ENCODE assay signal across 1 cellular context in genomic region chr16:53281280-53281679, GRCh38.
TF ChIP-seq lines count a peak whose summit lies in the region.

No MANE protein-coding gene starts in this region.

TF ChIP-seq in HepG2, 621 proteins besides CTCF, POLR2A, EP300 and RAD21 (continued from another document):
- TF ChIP-seq ZNF142 (CRISPR knock-in tag; IDR thresholded peaks at IDR 0.05), result no peak
- TF ChIP-seq HNRNPL (IDR thresholded peaks at IDR 0.05; ENCODE audit: low read depth, low read length), result no peak
- TF ChIP-seq, protein P1, sequence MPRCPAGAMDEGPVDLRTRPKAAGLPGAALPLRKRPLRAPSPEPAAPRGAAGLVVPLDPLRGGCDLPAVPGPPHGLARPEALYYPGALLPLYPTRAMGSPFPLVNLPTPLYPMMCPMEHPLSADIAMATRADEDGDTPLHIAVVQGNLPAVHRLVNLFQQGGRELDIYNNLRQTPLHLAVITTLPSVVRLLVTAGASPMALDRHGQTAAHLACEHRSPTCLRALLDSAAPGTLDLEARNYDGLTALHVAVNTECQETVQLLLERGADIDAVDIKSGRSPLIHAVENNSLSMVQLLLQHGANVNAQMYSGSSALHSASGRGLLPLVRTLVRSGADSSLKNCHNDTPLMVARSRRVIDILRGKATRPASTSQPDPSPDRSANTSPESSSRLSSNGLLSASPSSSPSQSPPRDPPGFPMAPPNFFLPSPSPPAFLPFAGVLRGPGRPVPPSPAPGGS (CRISPR knock-in tag; IDR thresholded peaks at IDR 0.05), result no peak
- no peak for TF ChIP-seq SALL2 (CRISPR knock-in tag; IDR thresholded peaks at IDR 0.05)
- TF ChIP-seq ATF7-NPFF (CRISPR knock-in tag; IDR thresholded peaks at IDR 0.05; ENCODE audit: low read depth), result no peak
- TF ChIP-seq SOX13 (IDR thresholded peaks at IDR 0.05), result no peak
- no peak for TF ChIP-seq SOX13 (CRISPR knock-in tag; conservative IDR thresholded peaks at IDR 0.05 in 1 of 2, IDR thresholded peaks at IDR 0.05 in 1 of 2)
- TF ChIP-seq PPARG (CRISPR knock-in tag; conservative IDR thresholded peaks at IDR 0.05), result no peak
- no peak for TF ChIP-seq ELF1 (CRISPR knock-in tag; IDR thresholded peaks at IDR 0.05)
- no peak for TF ChIP-seq ZNF30 (CRISPR knock-in tag; IDR thresholded peaks at IDR 0.05)
- no peak for TF ChIP-seq KMT2B (CRISPR knock-in tag; IDR thresholded peaks at IDR 0.05)
- no peak for TF ChIP-seq HDAC6 (IDR thresholded peaks at IDR 0.05; ENCODE audit: low read depth, low read length)
- no peak for TF ChIP-seq MTERF4 (CRISPR knock-in tag; IDR thresholded peaks at IDR 0.05)
- TF ChIP-seq, protein P2, sequence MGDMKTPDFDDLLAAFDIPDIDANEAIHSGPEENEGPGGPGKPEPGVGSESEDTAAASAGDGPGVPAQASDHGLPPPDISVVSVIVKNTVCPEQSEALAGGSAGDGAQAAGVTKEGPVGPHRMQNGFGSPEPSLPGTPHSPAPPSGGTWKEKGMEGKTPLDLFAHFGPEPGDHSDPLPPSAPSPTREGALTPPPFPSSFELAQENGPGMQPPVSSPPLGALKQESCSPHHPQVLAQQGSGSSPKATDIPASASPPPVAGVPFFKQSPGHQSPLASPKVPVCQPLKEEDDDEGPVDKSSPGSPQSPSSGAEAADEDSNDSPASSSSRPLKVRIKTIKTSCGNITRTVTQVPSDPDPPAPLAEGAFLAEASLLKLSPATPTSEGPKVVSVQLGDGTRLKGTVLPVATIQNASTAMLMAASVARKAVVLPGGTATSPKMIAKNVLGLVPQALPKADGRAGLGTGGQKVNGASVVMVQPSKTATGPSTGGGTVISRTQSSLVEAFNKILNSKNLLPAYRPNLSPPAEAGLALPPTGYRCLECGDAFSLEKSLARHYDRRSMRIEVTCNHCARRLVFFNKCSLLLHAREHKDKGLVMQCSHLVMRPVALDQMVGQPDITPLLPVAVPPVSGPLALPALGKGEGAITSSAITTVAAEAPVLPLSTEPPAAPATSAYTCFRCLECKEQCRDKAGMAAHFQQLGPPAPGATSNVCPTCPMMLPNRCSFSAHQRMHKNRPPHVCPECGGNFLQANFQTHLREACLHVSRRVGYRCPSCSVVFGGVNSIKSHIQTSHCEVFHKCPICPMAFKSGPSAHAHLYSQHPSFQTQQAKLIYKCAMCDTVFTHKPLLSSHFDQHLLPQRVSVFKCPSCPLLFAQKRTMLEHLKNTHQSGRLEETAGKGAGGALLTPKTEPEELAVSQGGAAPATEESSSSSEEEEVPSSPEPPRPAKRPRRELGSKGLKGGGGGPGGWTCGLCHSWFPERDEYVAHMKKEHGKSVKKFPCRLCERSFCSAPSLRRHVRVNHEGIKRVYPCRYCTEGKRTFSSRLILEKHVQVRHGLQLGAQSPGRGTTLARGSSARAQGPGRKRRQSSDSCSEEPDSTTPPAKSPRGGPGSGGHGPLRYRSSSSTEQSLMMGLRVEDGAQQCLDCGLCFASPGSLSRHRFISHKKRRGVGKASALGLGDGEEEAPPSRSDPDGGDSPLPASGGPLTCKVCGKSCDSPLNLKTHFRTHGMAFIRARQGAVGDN (CRISPR knock-in tag; IDR thresholded peaks at IDR 0.05), result no peak
- no peak for TF ChIP-seq PCBP2 (optimal IDR thresholded peaks at IDR 0.05; ENCODE audit: low read depth, low read length, poor library complexity, severe bottlenecking)
- TF ChIP-seq ZNF292 (CRISPR knock-in tag; IDR thresholded peaks at IDR 0.05; ENCODE audit: borderline replicate concordance, low read depth), result no peak
- no peak for TF ChIP-seq GZF1 (CRISPR knock-in tag; IDR thresholded peaks at IDR 0.05)
- no peak for TF ChIP-seq PHB2 (IDR thresholded peaks at IDR 0.05; ENCODE audit: partially characterized antibody)
